29 cellular contexts compared by ENCODE assay signal in the genomic region with DNA sequence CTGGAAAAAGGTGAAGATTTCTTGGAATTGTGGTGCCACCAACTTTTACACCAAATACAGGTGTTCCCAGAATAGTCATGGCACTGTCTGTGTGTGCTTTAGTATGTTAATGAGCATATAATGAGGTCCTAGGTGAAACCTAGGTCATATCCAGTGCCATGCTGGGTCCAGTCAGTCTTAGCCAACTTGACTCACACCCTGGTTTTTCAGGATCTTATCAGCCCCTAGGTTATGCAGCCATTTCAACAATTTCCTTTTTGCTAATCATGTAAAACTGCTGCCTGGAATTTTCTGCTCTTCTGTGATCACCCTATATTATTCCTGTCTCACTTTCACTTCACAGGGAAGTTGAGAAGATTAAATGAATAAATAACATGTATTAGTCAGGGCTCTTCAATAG.
"Had no signal": no experiment of that assay in that cellular context is flagged by ENCODE, and none has a peak within 500 bp of the region (broad histone marks: within the 10 kb centered on the region; RNA-seq: fewer than 3 reads in every experiment).

No MANE protein-coding gene starts in this region.

- FAIRE-seq: endometrium, frontal cortex had no signal

- H3K36me3 ChIP-seq: colonic mucosa, ovary, SJSA1 had no signal

- H3K4me1 ChIP-seq: colonic mucosa, SJSA1 had no signal

- H3K4me3 ChIP-seq: colonic mucosa, ovary, SJSA1, skin epidermis had no signal

- H3K27me3 ChIP-seq: colonic mucosa, neutrophil, ovary, SJSA1 had no signal

- H3K27ac ChIP-seq: colonic mucosa, neutrophil, ovary, SJSA1, skin epidermis, VCaP had no signal

- H3K9me3 ChIP-seq: colonic mucosa, neutrophil, ovary, SJSA1 had no signal

- ATAC-seq: activated CD8-positive, alpha-beta T cell treated with anti-CD3 and anti-CD28 coated beads for 36 hours; activated T-cell treated with anti-CD3 and anti-CD28 coated beads, Interleukin-2, amount 50 U/mL, for 4 hours; left cardiac atrium; left ventricle myocardium superior; sciatic nerve; stimulated activated memory B cell treated with anti-CD40 and anti-IgM and Interleukin-4, amounts not matched to agents 10 μg/mL and 1 μg/mL and 100 μg/mL, for 72 hours; stimulated activated naive CD8-positive, alpha-beta T cell treated with anti-CD3 and anti-CD28 coated beads, Interleukin-15, amount 100 ng/mL, for 72 hours had no signal

- DNase-seq: activated CD4-positive, alpha-beta T cell treated with anti-CD3 and anti-CD28 coated beads, Interleukin-2, amount 50 U/mL, for 1 hour; activated CD8-positive, alpha-beta T cell treated with anti-CD3 and anti-CD28 coated beads for 36 hours; activated naive CD4-positive, alpha-beta T cell; activated T-cell treated with anti-CD3 and anti-CD28 coated beads, Interleukin-2, amount 50 U/mL, for 4 hours; anterior cingulate cortex; colonic mucosa; effector CD8-positive, alpha-beta T cell; erythroblast; islet precursor cell; left cardiac atrium; left ventricle myocardium superior; naive B cell; nephron progenitor cell; ovary; retina; stimulated activated CD4-positive, alpha-beta T cell treated with anti-CD3 and anti-CD28 coated beads, Interleukin-12 subunit alpha, Interleukin-12 subunit beta, amount 100 ng/mL, for 4 hours; stimulated activated CD4-positive, alpha-beta T cell treated with anti-CD3 and anti-CD28 coated beads, Interleukin-4, amount 100 ng/mL, for 4 hours; stimulated activated CD8-positive, alpha-beta memory T cell treated with anti-CD3 and anti-CD28 coated beads, Interleukin-4, amount 100 ng/mL, for 48 hours; stimulated activated naive CD8-positive, alpha-beta T cell treated with anti-CD3 and anti-CD28 coated beads, Interleukin-15, amount 100 ng/mL, for 72 hours; substantia nigra; T-helper 2 cell had no signal
